ENCODE assay signal across 36 cellular contexts in genomic region chr11:130188585-130189347, GRCh38. TPM values are rescaled to one million over a fixed set of nuclear protein-coding genes. Genes with fewer than 3 reads are reported as not detected.
DNase-seq lines count a peak whose midpoint lies in the region; TF ChIP-seq lines count a peak whose summit lies in the region.
"Had no signal": no experiment of that assay in that cellular context is flagged by ENCODE, and none has a peak within 500 bp of the region (broad histone marks: within the 10 kb centered on the region; RNA-seq: fewer than 3 reads in every experiment).

No MANE protein-coding gene starts in this region.

- H2BK5ac ChIP-seq in H9 (ENCODE audit: insufficient read length, low read length) (no peak overlapping the region), neuronal stem cell (ENCODE audit: low read length) (no peak overlapping the region)

- H3K18ac ChIP-seq in H9 (ENCODE audit: insufficient read length, low read depth, low read length) (no peak overlapping the region), neuronal stem cell (ENCODE audit: low read length) (peak overlapping the region; percentile 70)

- H3K27ac Mint-ChIP-seq in H9, result peak overlapping the region in 2 of 3 experiments; percentile 61 to 84; a peak in 2 of 7 replicates
- H3K27ac Mint-ChIP-seq: activated naive CD4-positive, alpha-beta T cell treated with anti-CD3 and anti-CD28 coated beads, Interleukin-2, amount 50 U/mL, for 24 hours; natural killer cell treated with Interleukin-12 subunit alpha and Interleukin-12 subunit beta and Interleukin-15 and Interleukin-18, amount 100 ng/mL, for 72 hours had no signal

- H3K4me1 ChIP-seq in BLaER1 (peaks cover 10% of the 10 kb centered on the region), H9 (ENCODE audit: insufficient read depth, low read length) (peaks cover 2% of the 10 kb centered on the region; the same call in 1 of the 2 replicates), colonic mucosa (peaks cover 12% of the 10 kb centered on the region), neuronal stem cell (ENCODE audit: control insufficient read depth in 2 of 2, insufficient read depth in 1 of 2, low read depth in 1 of 2, low read length in 2 of 2) (no peaks in the 10 kb centered on the region)
- H3K4me1 ChIP-seq: BE2C, gastroesophageal sphincter, HAP-1, SJSA1, upper lobe of left lung had no signal

- H3K36me3 ChIP-seq in BLaER1, result no peaks in the 10 kb centered on the region
- no peaks in the 10 kb centered on the region for H3K36me3 ChIP-seq in colonic mucosa
- H3K36me3 ChIP-seq in neuronal stem cell (replicated peaks in 1 of 2; ENCODE audit: control insufficient read depth in 2 of 2, insufficient read depth in 2 of 2, low read length in 2 of 2), result no peaks in the 10 kb centered on the region
- H3K36me3 ChIP-seq: BE2C, brain microvascular endothelial cell, gastroesophageal sphincter, HAP-1, ovary, SJSA1, WERI-Rb-1 had no signal

- no peak overlapping the region for H2BK15ac ChIP-seq in H9 (ENCODE audit: low read depth, low read length)
- no peak overlapping the region for H2BK15ac ChIP-seq in neuronal stem cell (ENCODE audit: low read length)

- H3K79me2 ChIP-seq in H9 (ENCODE audit: insufficient read depth, low read length), result no peaks in the 10 kb centered on the region

- no peak overlapping the region for H2AK5ac ChIP-seq in H9 (ENCODE audit: insufficient read length, low read length)
- H2AK5ac ChIP-seq in neuronal stem cell (ENCODE audit: low read depth, low read length), result no peak overlapping the region

- H3K79me1 ChIP-seq in H9 (ENCODE audit: insufficient read depth, low read depth, low read length, poor library complexity, severe bottlenecking) (no peaks in the 10 kb centered on the region), neuronal stem cell (ENCODE audit: low read depth, low read length) (no peaks in the 10 kb centered on the region)

- peaks cover 3 to 11% of the 10 kb centered on the region in 2 experiments for H3K4me1 Mint-ChIP-seq in H9
- H3K4me1 Mint-ChIP-seq: activated naive CD4-positive, alpha-beta T cell treated with anti-CD3 and anti-CD28 coated beads, Interleukin-2, amount 50 U/mL, for 24 hours had no signal

- H2AFZ ChIP-seq in H9 (ENCODE audit: low read length) (no peak overlapping the region), neuronal stem cell (ENCODE audit: low read length) (no peak overlapping the region)

- no peak overlapping the region for H3K4me3 Mint-ChIP-seq in H9
- H3K4me3 Mint-ChIP-seq: activated naive CD4-positive, alpha-beta T cell treated with anti-CD3 and anti-CD28 coated beads, Interleukin-2, amount 50 U/mL, for 24 hours; natural killer cell treated with Interleukin-12 subunit alpha and Interleukin-12 subunit beta and Interleukin-15 and Interleukin-18, amount 100 ng/mL, for 72 hours had no signal

- H3K23me2 ChIP-seq in H9 (ENCODE audit: insufficient read length, low read depth, low read length, poor library complexity, severe bottlenecking), result no peaks in the 10 kb centered on the region

- H3K56ac ChIP-seq in H9 (ENCODE audit: insufficient read length, low read depth, low read length), result no peak overlapping the region

- H2BK20ac ChIP-seq in H9 (ENCODE audit: low read depth, low read length, poor library complexity, severe bottlenecking), result no peak overlapping the region

- H3K14ac ChIP-seq in H9 (ENCODE audit: insufficient read depth, low read length), result no peak overlapping the region
- no peak overlapping the region for H3K14ac ChIP-seq in neuronal stem cell (ENCODE audit: low read length)

- no peak overlapping the region for H3K27ac ChIP-seq in BLaER1
- no peak overlapping the region for H3K27ac ChIP-seq in H9 (ENCODE audit: insufficient read length, low read depth, low read length)
- H3K27ac ChIP-seq in colonic mucosa, result peak overlapping the region; percentile 94
- H3K27ac ChIP-seq in neuronal stem cell (replicated peaks; ENCODE audit: low read length), result no peak overlapping the region
- H3K27ac ChIP-seq: brain microvascular endothelial cell, dorsolateral prefrontal cortex, gastroesophageal sphincter, HL-60, ovary, SJSA1, WERI-Rb-1 had no signal

- H3K27me3 Mint-ChIP-seq in H9 (ENCODE audit: low read depth), result no peaks in the 10 kb centered on the region
- H3K27me3 Mint-ChIP-seq: activated naive CD4-positive, alpha-beta T cell treated with anti-CD3 and anti-CD28 coated beads, Interleukin-2, amount 50 U/mL, for 24 hours had no signal

- H3K4me3 ChIP-seq in BLaER1, result no peak overlapping the region
- no peak overlapping the region for H3K4me3 ChIP-seq in colonic mucosa
- no peak overlapping the region for H3K4me3 ChIP-seq in neuronal stem cell (ENCODE audit: low read length in 2 of 2)
- H3K4me3 ChIP-seq: dorsolateral prefrontal cortex, gastroesophageal sphincter, GM12878, HAP-1, ovary, SJSA1, smooth muscle cell, upper lobe of left lung had no signal

- no peak for DNase-seq in H9
- no peak for DNase-seq in colonic mucosa
- DNase-seq in neuronal stem cell (ENCODE audit: low spot score), result no peak
- no peak for DNase-seq in GM20000 (ENCODE audit: low spot score)
- DNase-seq in NCI-H82 (lab: John Stamatoyannopoulos, UW), result no peak
- DNase-seq in stimulated activated CD8-positive, alpha-beta memory T cell treated with anti-CD3 and anti-CD28 coated beads, Interleukin-4, amount 100 ng/mL, for 48 hours, result no peak
- DNase-seq in C1 segment of cervical spinal cord (lab: John Stamatoyannopoulos, UW), result no peak
- DNase-seq: activated CD4-positive, alpha-beta T cell treated with anti-CD3 and anti-CD28 coated beads for 4 hours; activated T-cell treated with anti-CD3 and anti-CD28 coated beads for 4 hours; amygdala; BE2C; brain microvascular endothelial cell; cerebellar nuclear complex; dorsolateral prefrontal cortex; Karpas-422; kidney glomerular epithelial cell; midbrain; NCI-H1694; NCI-H524; ovary; retina; RPMI8226; stimulated activated CD4-positive, alpha-beta T cell treated with anti-CD3 and anti-CD28 coated beads, Interleukin-2, amount 100 ng/mL, for 24 hours; T-helper 9 cell; WERI-Rb-1 had no signal

- no peaks in the 10 kb centered on the region for H3K9me3 Mint-ChIP-seq in H9
- H3K9me3 Mint-ChIP-seq: activated naive CD4-positive, alpha-beta T cell treated with anti-CD3 and anti-CD28 coated beads, Interleukin-2, amount 50 U/mL, for 24 hours; natural killer cell treated with Interleukin-12 subunit alpha and Interleukin-12 subunit beta and Interleukin-15 and Interleukin-18, amount 100 ng/mL, for 72 hours had no signal

- H3K27me3 ChIP-seq in BLaER1 (no peaks in the 10 kb centered on the region), H9 (ENCODE audit: insufficient read depth, low read length) (no peaks in the 10 kb centered on the region), colonic mucosa (no peaks in the 10 kb centered on the region), neuronal stem cell (ENCODE audit: control insufficient read depth in 3 of 3, insufficient read depth in 3 of 3, low read depth in 1 of 3, low read length in 3 of 3) (no peaks in the 10 kb centered on the region)
- H3K27me3 ChIP-seq: BE2C, brain microvascular endothelial cell, dorsolateral prefrontal cortex, gastroesophageal sphincter, ovary, SJSA1, upper lobe of left lung had no signal

- H4K20me1 ChIP-seq in BLaER1, result no peaks in the 10 kb centered on the region
- no peaks in the 10 kb centered on the region for H4K20me1 ChIP-seq in H9 (ENCODE audit: control insufficient read depth, insufficient read depth, insufficient read length)

- H3T11ph ChIP-seq in H9 (ENCODE audit: low read length), result no peak overlapping the region

- H4K91ac ChIP-seq in H9 (ENCODE audit: insufficient read length, low read depth, low read length), result no peak overlapping the region
- no peak overlapping the region for H4K91ac ChIP-seq in neuronal stem cell (ENCODE audit: low read depth, low read length, poor library complexity)

- no peak overlapping the region for H2BK12ac ChIP-seq in H9 (ENCODE audit: insufficient read length, low read depth, low read length)
- no peak overlapping the region for H2BK12ac ChIP-seq in neuronal stem cell (ENCODE audit: low read length)

- H3K9ac ChIP-seq in BLaER1 (no peak overlapping the region), H9 (ENCODE audit: extremely low read depth, insufficient read length, low read length) (no peak overlapping the region), colonic mucosa (ENCODE audit: low read depth in 2 of 2, low read length in 2 of 2) (peak overlapping the region; percentile 28 to 88), neuronal stem cell (ENCODE audit: low read depth, low read length, poor library complexity) (peak overlapping the region; percentile 1)

- no peak overlapping the region for H3K23ac ChIP-seq in H9 (ENCODE audit: insufficient read length, low read depth, low read length)
- peak overlapping the region; percentile 3 for H3K23ac ChIP-seq in neuronal stem cell (ENCODE audit: low read depth, low read length, poor library complexity)

- H3K4ac ChIP-seq in H9 (ENCODE audit: low read depth, low read length) (no peak overlapping the region), neuronal stem cell (ENCODE audit: low read length) (peak overlapping the region; percentile 1)

- TF ChIP-seq CTCF in H9 (conservative IDR thresholded peaks at IDR 0.05) (no peak), colonic mucosa (IDR thresholded peaks at IDR 0.05) (no peak), GM20000 (IDR thresholded peaks at IDR 0.05; ENCODE audit: extremely low read depth, missing control alignments) (no peak)

- no peaks in the 10 kb centered on the region for H3K9me3 ChIP-seq in BLaER1
- H3K9me3 ChIP-seq in H9 (ENCODE audit: control insufficient read depth, low read depth, low read length), result no peaks in the 10 kb centered on the region
- no peaks in the 10 kb centered on the region for H3K9me3 ChIP-seq in colonic mucosa
- H3K9me3 ChIP-seq in neuronal stem cell (replicated peaks in 1 of 2; ENCODE audit: control insufficient read depth in 2 of 2, insufficient read depth in 1 of 2, low read depth in 1 of 2, low read length in 2 of 2), result no peaks in the 10 kb centered on the region
- H3K9me3 ChIP-seq: BE2C, gastroesophageal sphincter, HAP-1, ovary, SJSA1, upper lobe of left lung had no signal

- H4K5ac ChIP-seq in H9 (ENCODE audit: insufficient read length, low read depth, low read length), result no peak overlapping the region

- intact Hi-C loops in colonic mucosa (cut with DNase I), result no loop called here

- H2BK120ac ChIP-seq in H9 (ENCODE audit: low read depth, low read length, poor library complexity, severe bottlenecking) (no peak overlapping the region), neuronal stem cell (ENCODE audit: low read depth, low read length) (no peak overlapping the region)

- no peak overlapping the region for H4K8ac ChIP-seq in H9 (replicated peaks; ENCODE audit: insufficient read length, low read depth, low read length)
- no peak overlapping the region for H4K8ac ChIP-seq in neuronal stem cell (ENCODE audit: low read depth, low read length)

- H3K4me2 ChIP-seq in BLaER1, result peak overlapping the region; percentile 26; the same call in 1 of the 2 replicates
- no peak overlapping the region for H3K4me2 ChIP-seq in H9 (ENCODE audit: insufficient read depth, insufficient read length, low read length)
- no peak overlapping the region for H3K4me2 ChIP-seq in neuronal stem cell (ENCODE audit: insufficient read depth, low read length, poor library complexity, severe bottlenecking)
- H3K4me2 ChIP-seq: smooth muscle cell had no signal

- no CpG with 5 or more reads among the region's 19 CpGs for WGBS in H9 (ENCODE audit: extremely low coverage, insufficient read length, low lambda C conversion rate)
- WGBS in neuronal stem cell (ENCODE audit: extremely low coverage in 2 of 2, insufficient read length in 2 of 2, insufficient replicate concordance in 1 of 2), 2 donors, result no CpG with 5 or more reads among the region's 19 CpGs

- H3K36me3 Mint-ChIP-seq in H9 (ENCODE audit: insufficient read depth in 1 of 3, low read depth in 3 of 3), result peaks cover 0 to 6% (median 0%) of the 10 kb centered on the region in 3 experiments; a peak in 2 of 7 replicates
- H3K36me3 Mint-ChIP-seq: activated naive CD4-positive, alpha-beta T cell treated with anti-CD3 and anti-CD28 coated beads, Interleukin-2, amount 50 U/mL, for 24 hours; natural killer cell treated with Interleukin-12 subunit alpha and Interleukin-12 subunit beta and Interleukin-15 and Interleukin-18, amount 100 ng/mL, for 72 hours had no signal

RNA-seq across cellular contexts. Expression of gene ST14, which starts 29.2 kb away (rescaled TPM):
- total RNA-seq in H9 (2021) (22.4 and 22.9 TPM in 2 replicates), colonic mucosa (100 to 1,000 TPM; 537 to 604 TPM)
- polyA plus RNA-seq in neuronal stem cell (2013, experiment 1 of 2), result 0.73 TPM
- polyA plus RNA-seq in neuronal stem cell (2013, experiment 2 of 2), result 0.58 TPM
- total RNA-seq: SJSA1 had no signal
- polyA plus RNA-seq: fibroblast of lung had no signal

Comparison
In these comparisons a context has a peak if more than half of its experiments do, and no peak if none do; other contexts are left out.
1. H3K9ac ChIP-seq: peak in colonic mucosa (2 of 2) and neuronal stem cell (single experiment); none in BLaER1 (single experiment) and H9 (single experiment).
2. RNA of gene ST14, which starts 29.2 kb away (total RNA-seq): 537 to 604 TPM in colonic mucosa; 22.4 to 22.9 TPM in H9; every median in the first group is over 10 times any median in the second.